ENCODE assay signal across 17 cellular contexts in the genomic region with DNA sequence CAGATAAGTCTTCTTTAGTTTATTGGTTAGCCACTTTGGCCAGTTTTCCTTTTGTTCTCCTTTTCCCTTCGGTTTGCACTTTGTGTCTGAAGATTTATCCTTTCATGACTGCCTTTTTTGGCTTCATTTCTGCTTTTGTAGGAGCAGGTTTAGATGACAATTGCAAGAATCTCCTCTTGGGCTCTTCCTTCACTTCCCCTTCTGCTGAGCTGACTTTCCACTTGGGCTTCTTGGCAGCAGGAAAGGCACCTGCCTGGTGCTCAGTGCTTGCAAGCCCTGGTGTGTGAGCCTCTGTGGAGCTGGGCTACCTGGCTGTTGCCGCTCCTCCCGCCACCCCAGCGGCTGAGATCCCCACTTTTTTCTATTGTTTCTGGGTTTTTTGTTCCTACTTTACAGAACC.
"Had no signal": no experiment of that assay in that cellular context is flagged by ENCODE, and none has a peak within 500 bp of the region (broad histone marks: within the 10 kb centered on the region; RNA-seq: fewer than 3 reads in every experiment).

No MANE protein-coding gene starts in this region.

- H3K27me3 Mint-ChIP-seq: activated B cell treated with CpG ODN at 0.5 μM for 24 hours; activated T-helper 17 cell treated with anti-CD3 and anti-CD28 coated beads, Interleukin-2, amount 50 U/mL, for 72 hours; memory B cell had no signal

- H3K27ac Mint-ChIP-seq: activated B cell treated with CpG ODN at 0.5 μM for 24 hours; activated T-helper 17 cell treated with anti-CD3 and anti-CD28 coated beads, Interleukin-2, amount 50 U/mL, for 72 hours; memory B cell had no signal

- DNase-seq: activated B cell treated with CpG ODN at 0.5 μM for 24 hours; activated CD4-positive, alpha-beta T cell treated with anti-CD3 and anti-CD28 coated beads, Interleukin-2, amount 50 U/mL, for 1 hour; activated naive CD4-positive, alpha-beta T cell treated with anti-CD3 and anti-CD28 coated beads, Interleukin-2, amount 50 U/mL, for 16 hours; activated T-cell treated with anti-CD3 and anti-CD28 coated beads for 4 hours; adrenal gland; caudate nucleus; effector CD8-positive, alpha-beta T cell; heart right ventricle; nephron progenitor cell; T-helper 9 cell; thyroid gland had no signal

- FAIRE-seq: frontal cortex, islet of Langerhans had no signal

- H3K4me1 ChIP-seq: adrenal gland, thyroid gland had no signal

- H3K27ac ChIP-seq: adrenal gland, coronary artery, thyroid gland had no signal

- H3K4me3 ChIP-seq: adrenal gland, coronary artery, heart right ventricle, thyroid gland had no signal

- H3K36me3 ChIP-seq: adrenal gland, heart right ventricle, thyroid gland had no signal

- H3K27me3 ChIP-seq: adrenal gland, heart right ventricle, thyroid gland had no signal

- H3K9me3 ChIP-seq: adrenal gland, thyroid gland had no signal

- H3K4me3 Mint-ChIP-seq: activated B cell treated with CpG ODN at 0.5 μM for 24 hours; activated T-helper 17 cell treated with anti-CD3 and anti-CD28 coated beads, Interleukin-2, amount 50 U/mL, for 72 hours; memory B cell; nephron progenitor cell had no signal

- ATAC-seq: activated T-helper 17 cell treated with anti-CD3 and anti-CD28 coated beads, Interleukin-2, amount 50 U/mL, for 72 hours; left lobe of liver had no signal
